ENCODE assay signal across 17 cellular contexts in genomic region chr9:14051459-14051858, GRCh38.
DNase-seq lines count a peak whose midpoint lies in the region; ATAC-seq and TF ChIP-seq lines count a peak whose summit lies in the region.
"Had no signal": no experiment of that assay in that cellular context is flagged by ENCODE, and none has a peak within 500 bp of the region (broad histone marks: within the 10 kb centered on the region; RNA-seq: fewer than 3 reads in every experiment).

No MANE protein-coding gene starts in this region.

- H3K4me1 ChIP-seq in right cardiac atrium (ENCODE audit: control insufficient read depth, insufficient read depth, low read length): no peaks in the 10 kb centered on the region

- no peaks in the 10 kb centered on the region for H3K36me3 Mint-ChIP-seq in activated CD4-positive, alpha-beta T cell treated with anti-CD3 and anti-CD28 coated beads for 36 hours (ENCODE audit: low read depth)

- H3K4me1 Mint-ChIP-seq in activated CD4-positive, alpha-beta T cell treated with anti-CD3 and anti-CD28 coated beads for 36 hours: no peaks in the 10 kb centered on the region

- WGBS in right cardiac atrium: 91% methylated on average over 1 of the region's 1 CpG

- CTCF ChIA-PET in activated CD4-positive, alpha-beta T cell treated with anti-CD3 and anti-CD28 coated beads for 36 hours (lab: Charles Lee): interaction anchor here (0.6 kb wide), 1 partner anchor 317 kb away, joined by 3 read pairs; no protein-coding TSS in a partner anchor

- no peaks in the 10 kb centered on the region for H3K9me3 ChIP-seq in right cardiac atrium (ENCODE audit: control insufficient read depth, low read length)

- intact Hi-C loops in right cardiac atrium (cut with DNase I): no loop called here
- intact Hi-C loops in cardiac septum (cut with DNase I): no loop called here
- intact Hi-C loops in activated CD4-positive, alpha-beta T cell treated with anti-CD3 and anti-CD28 coated beads for 36 hours (cut with DNase I, micrococcal nuclease): no loop called here

- no peak overlapping the region for H3K4me3 Mint-ChIP-seq in activated CD4-positive, alpha-beta T cell treated with anti-CD3 and anti-CD28 coated beads for 36 hours

- no peaks in the 10 kb centered on the region for H3K27me3 ChIP-seq in right cardiac atrium (ENCODE audit: control insufficient read depth, insufficient read depth)

- no peak overlapping the region for H3K27ac ChIP-seq in right cardiac atrium (ENCODE audit: low read length)
- H3K27ac ChIP-seq: C4-2B had no signal

- H3K27me3 Mint-ChIP-seq in activated CD4-positive, alpha-beta T cell treated with anti-CD3 and anti-CD28 coated beads for 36 hours: no peaks in the 10 kb centered on the region

- ATAC-seq in right cardiac atrium: peak; percentile 63 to 73
- no peak for ATAC-seq in activated CD4-positive, alpha-beta T cell treated with anti-CD3 and anti-CD28 coated beads for 36 hours

- POLR2A ChIA-PET in activated CD4-positive, alpha-beta T cell treated with anti-CD3 and anti-CD28 coated beads for 36 hours (lab: Charles Lee): no interaction called here

- no peak for TF ChIP-seq CTCF in cardiac fibroblast (IDR thresholded peaks at IDR 0.05; ENCODE audit: low read depth, low read length)
- TF ChIP-seq CTCF in fibroblast of villous mesenchyme (IDR thresholded peaks at IDR 0.05; ENCODE audit: insufficient read depth, low read depth, low read length): no peak

- H3K4me3 ChIP-seq in right cardiac atrium (ENCODE audit: low read length): no peak overlapping the region
- no peak overlapping the region for H3K4me3 ChIP-seq in cardiac fibroblast (replicated peaks in 1 of 2; ENCODE audit: low read depth in 2 of 2, low read length in 2 of 2)
- H3K4me3 ChIP-seq in fibroblast of villous mesenchyme (ENCODE audit: low read depth, low read length): no peak overlapping the region

- no peak overlapping the region for H3K27ac Mint-ChIP-seq in activated CD4-positive, alpha-beta T cell treated with anti-CD3 and anti-CD28 coated beads for 36 hours

- no peak for DNase-seq in right cardiac atrium
- no peak for DNase-seq in cardiac septum (ENCODE audit: low spot score)
- DNase-seq in cardiac fibroblast (ENCODE audit: low read depth in 2 of 2): peak; percentile 29 to 63
- DNase-seq in fibroblast of villous mesenchyme (ENCODE audit: low read depth): peak; percentile 5
- DNase-seq in AG08395 (ENCODE audit: low spot score): no peak
- no peak for DNase-seq in SKM-1 treated with dmso at 0.1 percent for 144 hours (lab: John Stamatoyannopoulos, UW; ENCODE audit: unreplicated experiment)
- DNase-seq in stimulated activated CD4-positive, alpha-beta T cell treated with anti-CD3 and anti-CD28 coated beads, Interleukin-2, amount 100 ng/mL, for 48 hours: no peak
- DNase-seq in activated CD4-positive, alpha-beta T cell treated with anti-CD3 and anti-CD28 coated beads for 36 hours: no peak
- DNase-seq: DMS 273 treated with DMSO at 0.1 percent for 48 hours; GDM1; GOT3; NCI-H1436; NCI-H2029; NCI-H2171; NCI-H446 treated with DMSO at 0.1 percent for 48 hours; NK-92 treated with Interleukin-12 subunit alpha and Interleukin-12 subunit beta, amount 100 ng/mL, for 24 hours had no signal

- H3K9me3 Mint-ChIP-seq in activated CD4-positive, alpha-beta T cell treated with anti-CD3 and anti-CD28 coated beads for 36 hours (ENCODE audit: low read depth): peaks cover 2% of the 10 kb centered on the region

Comparison
In these comparisons a context has a peak if more than half of its experiments do, and no peak if none do; other contexts are left out.
1. DNase-seq: peak in cardiac fibroblast (2 of 2) and fibroblast of villous mesenchyme (single experiment); none in right cardiac atrium (0 of 3), cardiac septum (single experiment), AG08395 (single experiment), SKM-1 treated with dmso at 0.1 percent for 144 hours (single experiment), stimulated activated CD4-positive, alpha-beta T cell treated with anti-CD3 and anti-CD28 coated beads, Interleukin-2, amount 100 ng/mL, for 48 hours (0 of 2) and activated CD4-positive, alpha-beta T cell treated with anti-CD3 and anti-CD28 coated beads for 36 hours (single experiment).